1 cellular context compared by ENCODE assay signal in the genomic region with DNA sequence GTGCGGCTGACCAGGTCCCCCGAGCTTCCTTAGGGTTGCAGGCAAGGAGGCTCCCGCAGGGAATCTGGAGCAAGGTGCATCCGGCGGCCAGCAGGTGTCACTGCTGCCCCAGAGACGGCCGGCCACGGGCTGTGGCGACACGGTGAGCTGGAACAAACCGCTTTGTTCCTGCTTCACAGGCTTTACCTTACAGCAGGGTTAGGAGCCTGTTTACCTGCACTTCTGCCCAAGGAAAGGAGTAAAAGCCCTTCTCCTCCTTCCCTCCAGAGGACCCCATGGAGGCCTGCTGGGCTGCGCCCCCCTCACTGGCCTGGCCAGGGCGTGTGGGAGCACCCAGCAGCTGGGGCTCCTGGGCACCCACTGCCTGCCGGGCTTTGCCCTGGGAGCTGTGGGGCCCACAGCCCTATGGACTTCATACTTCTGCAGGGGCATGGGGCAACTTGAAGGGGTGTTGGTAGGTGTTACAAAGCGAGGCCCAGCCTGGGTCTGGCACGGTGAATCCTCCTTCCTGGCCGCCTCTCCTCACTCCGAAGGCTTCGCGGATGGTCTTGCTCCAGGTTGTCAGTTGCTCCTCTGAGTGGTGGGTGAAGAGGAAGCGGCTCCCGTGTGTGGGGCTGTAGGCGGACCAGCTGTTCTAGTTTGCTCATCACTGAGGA.
A peak's percentile ranks its signal among the peaks of the same experiment; 100 is the strongest.
TF ChIP-seq lines count a peak whose summit lies in the region.

No MANE protein-coding gene starts in this region.

TF ChIP-seq in K562, 482 proteins besides CTCF, POLR2A, EP300 and RAD21 (continued from another document and continues in another):
- TF ChIP-seq, protein P1, sequence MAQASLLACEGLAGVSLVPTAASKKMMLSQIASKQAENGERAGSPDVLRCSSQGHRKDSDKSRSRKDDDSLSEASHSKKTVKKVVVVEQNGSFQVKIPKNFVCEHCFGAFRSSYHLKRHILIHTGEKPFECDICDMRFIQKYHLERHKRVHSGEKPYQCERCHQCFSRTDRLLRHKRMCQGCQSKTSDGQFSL (CRISPR knock-in tag; IDR thresholded peaks at IDR 0.05): no peak
- TF ChIP-seq, protein P1 (tag; IDR thresholded peaks at IDR 0.05): no peak
- TF ChIP-seq, protein P2, sequence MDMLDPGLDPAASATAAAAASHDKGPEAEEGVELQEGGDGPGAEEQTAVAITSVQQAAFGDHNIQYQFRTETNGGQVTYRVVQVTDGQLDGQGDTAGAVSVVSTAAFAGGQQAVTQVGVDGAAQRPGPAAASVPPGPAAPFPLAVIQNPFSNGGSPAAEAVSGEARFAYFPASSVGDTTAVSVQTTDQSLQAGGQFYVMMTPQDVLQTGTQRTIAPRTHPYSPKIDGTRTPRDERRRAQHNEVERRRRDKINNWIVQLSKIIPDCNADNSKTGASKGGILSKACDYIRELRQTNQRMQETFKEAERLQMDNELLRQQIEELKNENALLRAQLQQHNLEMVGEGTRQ (CRISPR knock-in tag; IDR thresholded peaks at IDR 0.05): no peak
- TF ChIP-seq, protein P3, sequence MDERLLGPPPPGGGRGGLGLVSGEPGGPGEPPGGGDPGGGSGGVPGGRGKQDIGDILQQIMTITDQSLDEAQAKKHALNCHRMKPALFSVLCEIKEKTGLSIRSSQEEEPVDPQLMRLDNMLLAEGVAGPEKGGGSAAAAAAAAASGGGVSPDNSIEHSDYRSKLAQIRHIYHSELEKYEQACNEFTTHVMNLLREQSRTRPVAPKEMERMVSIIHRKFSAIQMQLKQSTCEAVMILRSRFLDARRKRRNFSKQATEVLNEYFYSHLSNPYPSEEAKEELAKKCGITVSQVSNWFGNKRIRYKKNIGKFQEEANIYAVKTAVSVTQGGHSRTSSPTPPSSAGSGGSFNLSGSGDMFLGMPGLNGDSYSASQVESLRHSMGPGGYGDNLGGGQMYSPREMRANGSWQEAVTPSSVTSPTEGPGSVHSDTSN (CRISPR knock-in tag; IDR thresholded peaks at IDR 0.05; ENCODE audit: low read depth): no peak
- TF ChIP-seq, protein P3 (tag; conservative IDR thresholded peaks at IDR 0.05; ENCODE audit: low read depth): no peak
- peak; percentile 93; the same call in 1 of the 2 replicates for TF ChIP-seq STAG1 (CRISPR knock-in tag; IDR thresholded peaks at IDR 0.05; ENCODE audit: borderline replicate concordance)
- TF ChIP-seq MXI1 (IDR thresholded peaks at IDR 0.05; ENCODE audit: low read depth, low read length): 0 out of 2 replicates have a peak, but pooled peaks have one; percentile 28
- peak; percentile 92 for TF ChIP-seq KAT2B (IDR thresholded peaks at IDR 0.05; ENCODE audit: low read depth, low read length)
- TF ChIP-seq, protein P4, sequence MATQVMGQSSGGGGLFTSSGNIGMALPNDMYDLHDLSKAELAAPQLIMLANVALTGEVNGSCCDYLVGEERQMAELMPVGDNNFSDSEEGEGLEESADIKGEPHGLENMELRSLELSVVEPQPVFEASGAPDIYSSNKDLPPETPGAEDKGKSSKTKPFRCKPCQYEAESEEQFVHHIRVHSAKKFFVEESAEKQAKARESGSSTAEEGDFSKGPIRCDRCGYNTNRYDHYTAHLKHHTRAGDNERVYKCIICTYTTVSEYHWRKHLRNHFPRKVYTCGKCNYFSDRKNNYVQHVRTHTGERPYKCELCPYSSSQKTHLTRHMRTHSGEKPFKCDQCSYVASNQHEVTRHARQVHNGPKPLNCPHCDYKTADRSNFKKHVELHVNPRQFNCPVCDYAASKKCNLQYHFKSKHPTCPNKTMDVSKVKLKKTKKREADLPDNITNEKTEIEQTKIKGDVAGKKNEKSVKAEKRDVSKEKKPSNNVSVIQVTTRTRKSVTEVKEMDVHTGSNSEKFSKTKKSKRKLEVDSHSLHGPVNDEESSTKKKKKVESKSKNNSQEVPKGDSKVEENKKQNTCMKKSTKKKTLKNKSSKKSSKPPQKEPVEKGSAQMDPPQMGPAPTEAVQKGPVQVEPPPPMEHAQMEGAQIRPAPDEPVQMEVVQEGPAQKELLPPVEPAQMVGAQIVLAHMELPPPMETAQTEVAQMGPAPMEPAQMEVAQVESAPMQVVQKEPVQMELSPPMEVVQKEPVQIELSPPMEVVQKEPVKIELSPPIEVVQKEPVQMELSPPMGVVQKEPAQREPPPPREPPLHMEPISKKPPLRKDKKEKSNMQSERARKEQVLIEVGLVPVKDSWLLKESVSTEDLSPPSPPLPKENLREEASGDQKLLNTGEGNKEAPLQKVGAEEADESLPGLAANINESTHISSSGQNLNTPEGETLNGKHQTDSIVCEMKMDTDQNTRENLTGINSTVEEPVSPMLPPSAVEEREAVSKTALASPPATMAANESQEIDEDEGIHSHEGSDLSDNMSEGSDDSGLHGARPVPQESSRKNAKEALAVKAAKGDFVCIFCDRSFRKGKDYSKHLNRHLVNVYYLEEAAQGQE (CRISPR knock-in tag; IDR thresholded peaks at IDR 0.05; ENCODE audit: low read depth): 0 out of 2 replicates have a peak, but pooled peaks have one; percentile 5
- peak; percentile 73 for TF ChIP-seq CEBPB (tag; IDR thresholded peaks at IDR 0.05)
- TF ChIP-seq MAFG (tag; conservative IDR thresholded peaks at IDR 0.05): no peak
- TF ChIP-seq, protein P5, sequence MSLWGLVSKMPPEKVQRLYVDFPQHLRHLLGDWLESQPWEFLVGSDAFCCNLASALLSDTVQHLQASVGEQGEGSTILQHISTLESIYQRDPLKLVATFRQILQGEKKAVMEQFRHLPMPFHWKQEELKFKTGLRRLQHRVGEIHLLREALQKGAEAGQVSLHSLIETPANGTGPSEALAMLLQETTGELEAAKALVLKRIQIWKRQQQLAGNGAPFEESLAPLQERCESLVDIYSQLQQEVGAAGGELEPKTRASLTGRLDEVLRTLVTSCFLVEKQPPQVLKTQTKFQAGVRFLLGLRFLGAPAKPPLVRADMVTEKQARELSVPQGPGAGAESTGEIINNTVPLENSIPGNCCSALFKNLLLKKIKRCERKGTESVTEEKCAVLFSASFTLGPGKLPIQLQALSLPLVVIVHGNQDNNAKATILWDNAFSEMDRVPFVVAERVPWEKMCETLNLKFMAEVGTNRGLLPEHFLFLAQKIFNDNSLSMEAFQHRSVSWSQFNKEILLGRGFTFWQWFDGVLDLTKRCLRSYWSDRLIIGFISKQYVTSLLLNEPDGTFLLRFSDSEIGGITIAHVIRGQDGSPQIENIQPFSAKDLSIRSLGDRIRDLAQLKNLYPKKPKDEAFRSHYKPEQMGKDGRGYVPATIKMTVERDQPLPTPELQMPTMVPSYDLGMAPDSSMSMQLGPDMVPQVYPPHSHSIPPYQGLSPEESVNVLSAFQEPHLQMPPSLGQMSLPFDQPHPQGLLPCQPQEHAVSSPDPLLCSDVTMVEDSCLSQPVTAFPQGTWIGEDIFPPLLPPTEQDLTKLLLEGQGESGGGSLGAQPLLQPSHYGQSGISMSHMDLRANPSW (CRISPR knock-in tag; IDR thresholded peaks at IDR 0.05): no peak; the same call in 1 of the 2 replicates
- TF ChIP-seq, protein P6, sequence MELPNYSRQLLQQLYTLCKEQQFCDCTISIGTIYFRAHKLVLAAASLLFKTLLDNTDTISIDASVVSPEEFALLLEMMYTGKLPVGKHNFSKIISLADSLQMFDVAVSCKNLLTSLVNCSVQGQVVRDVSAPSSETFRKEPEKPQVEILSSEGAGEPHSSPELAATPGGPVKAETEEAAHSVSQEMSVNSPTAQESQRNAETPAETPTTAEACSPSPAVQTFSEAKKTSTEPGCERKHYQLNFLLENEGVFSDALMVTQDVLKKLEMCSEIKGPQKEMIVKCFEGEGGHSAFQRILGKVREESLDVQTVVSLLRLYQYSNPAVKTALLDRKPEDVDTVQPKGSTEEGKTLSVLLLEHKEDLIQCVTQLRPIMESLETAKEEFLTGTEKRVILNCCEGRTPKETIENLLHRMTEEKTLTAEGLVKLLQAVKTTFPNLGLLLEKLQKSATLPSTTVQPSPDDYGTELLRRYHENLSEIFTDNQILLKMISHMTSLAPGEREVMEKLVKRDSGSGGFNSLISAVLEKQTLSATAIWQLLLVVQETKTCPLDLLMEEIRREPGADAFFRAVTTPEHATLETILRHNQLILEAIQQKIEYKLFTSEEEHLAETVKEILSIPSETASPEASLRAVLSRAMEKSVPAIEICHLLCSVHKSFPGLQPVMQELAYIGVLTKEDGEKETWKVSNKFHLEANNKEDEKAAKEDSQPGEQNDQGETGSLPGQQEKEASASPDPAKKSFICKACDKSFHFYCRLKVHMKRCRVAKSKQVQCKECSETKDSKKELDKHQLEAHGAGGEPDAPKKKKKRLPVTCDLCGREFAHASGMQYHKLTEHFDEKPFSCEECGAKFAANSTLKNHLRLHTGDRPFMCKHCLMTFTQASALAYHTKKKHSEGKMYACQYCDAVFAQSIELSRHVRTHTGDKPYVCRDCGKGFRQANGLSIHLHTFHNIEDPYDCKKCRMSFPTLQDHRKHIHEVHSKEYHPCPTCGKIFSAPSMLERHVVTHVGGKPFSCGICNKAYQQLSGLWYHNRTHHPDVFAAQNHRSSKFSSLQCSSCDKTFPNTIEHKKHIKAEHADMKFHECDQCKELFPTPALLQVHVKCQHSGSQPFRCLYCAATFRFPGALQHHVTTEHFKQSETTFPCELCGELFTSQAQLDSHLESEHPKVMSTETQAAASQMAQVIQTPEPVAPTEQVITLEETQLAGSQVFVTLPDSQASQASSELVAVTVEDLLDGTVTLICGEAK (IDR thresholded peaks at IDR 0.05): no peak
- TF ChIP-seq, protein P6 (CRISPR knock-in tag; IDR thresholded peaks at IDR 0.05): no peak
- TF ChIP-seq ZNF24 (IDR thresholded peaks at IDR 0.05): peak; percentile 45; the same call in 1 of the 2 replicates
- no peak for TF ChIP-seq NCOA4 (IDR thresholded peaks at IDR 0.05; ENCODE audit: partially characterized antibody)
- TF ChIP-seq ZSCAN29 (IDR thresholded peaks at IDR 0.05): peak; percentile 66
- TF ChIP-seq, protein P7, sequence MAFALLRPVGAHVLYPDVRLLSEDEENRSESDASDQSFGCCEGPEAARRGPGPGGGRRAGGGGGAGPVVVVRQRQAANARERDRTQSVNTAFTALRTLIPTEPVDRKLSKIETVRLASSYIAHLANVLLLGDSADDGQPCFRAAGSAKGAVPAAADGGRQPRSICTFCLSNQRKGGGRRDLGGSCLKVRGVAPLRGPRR (CRISPR knock-in tag; IDR thresholded peaks at IDR 0.05): 0 out of 2 replicates have a peak, but pooled peaks have one; percentile 28
- peak in 1 of 2 experiments; percentile 79; a peak in 1 of 3 replicates for TF ChIP-seq CBX3 (IDR thresholded peaks at IDR 0.05; ENCODE audit: borderline replicate concordance in 1 of 2, low read length in 2 of 2)
- TF ChIP-seq TBL1XR1 (IDR thresholded peaks at IDR 0.05; ENCODE audit: low read length in 2 of 2): peak; percentile 60 to 69; a peak in 3 of 4 replicates
- no peak for TF ChIP-seq TAF1 (IDR thresholded peaks at IDR 0.05; ENCODE audit: control insufficient read depth, extremely low read depth, insufficient read depth, low read length, severe bottlenecking)
- TF ChIP-seq MYNN (IDR thresholded peaks at IDR 0.05): peak; percentile 26; the same call in 1 of the 2 replicates
- no peak for TF ChIP-seq MYNN (CRISPR knock-in tag; IDR thresholded peaks at IDR 0.05)
- TF ChIP-seq ZNF253 (CRISPR knock-in tag; conservative IDR thresholded peaks at IDR 0.05): no peak
- TF ChIP-seq ZKSCAN8 (CRISPR knock-in tag; IDR thresholded peaks at IDR 0.05): no peak
- peak; percentile 72 for TF ChIP-seq BRD9 (IDR thresholded peaks at IDR 0.05; ENCODE audit: low read depth, partially characterized antibody)
- TF ChIP-seq ASH1L (IDR thresholded peaks at IDR 0.05; ENCODE audit: borderline replicate concordance, low read depth, partially characterized antibody): no peak
- TF ChIP-seq ATF1 (CRISPR knock-in tag; IDR thresholded peaks at IDR 0.05): no peak
- peak; percentile 40; the same call in 1 of the 2 replicates for TF ChIP-seq ATF1 (tag; IDR thresholded peaks at IDR 0.05)
- TF ChIP-seq ADNP (tag; IDR thresholded peaks at IDR 0.05): no peak
- no peak for TF ChIP-seq MYBL2 (IDR thresholded peaks at IDR 0.05; ENCODE audit: low read depth)
- no peak for TF ChIP-seq MYBL2 (CRISPR knock-in tag; IDR thresholded peaks at IDR 0.05; ENCODE audit: borderline replicate concordance)
- TF ChIP-seq BHLHE40 (IDR thresholded peaks at IDR 0.05; ENCODE audit: low read length): peak; percentile 47
